In genomic region chr1:22201023-22201422, GRCh38 we compare ENCODE assay signal across 27 cellular contexts. TPM values are rescaled to one million over a fixed set of nuclear protein-coding genes. Genes with fewer than 3 reads are reported as not detected.
"Had no signal": no experiment of that assay in that cellular context is flagged by ENCODE, and none has a peak within 500 bp of the region (broad histone marks: within the 10 kb centered on the region; RNA-seq: fewer than 3 reads in every experiment).

No MANE protein-coding gene starts in this region.

- H3K27me3 ChIP-seq: stomach, testis, thyroid gland, tibial nerve, upper lobe of left lung, upper lobe of right lung, uterus, vagina had no signal

- H3K4me3 ChIP-seq: stomach, suprapubic skin, testis, thoracic aorta, thyroid gland, tibial artery, tibial nerve, transverse colon, upper lobe of left lung, upper lobe of right lung, uterus, vagina had no signal

- DNase-seq: stimulated activated CD4-positive, alpha-beta T cell treated with anti-CD3 and anti-CD28 coated beads, Interleukin-2, amount 100 ng/mL, for 48 hours; stimulated activated CD4-positive, alpha-beta T cell treated with anti-CD3 and anti-CD28 coated beads, Interleukin-4, amount 100 ng/mL, for 1 hour; stimulated activated CD4-positive, alpha-beta T cell treated with anti-CD3 and anti-CD28 coated beads, Interleukin-4, amount 100 ng/mL, for 24 hours; stimulated activated CD4-positive, alpha-beta T cell treated with anti-CD3 and anti-CD28 coated beads, Interleukin-4, amount 100 ng/mL, for 4 hours; stimulated activated CD8-positive, alpha-beta memory T cell treated with anti-CD3 and anti-CD28 coated beads, Interleukin-4, amount 100 ng/mL, for 48 hours; stimulated activated naive B cell treated with anti-CD40 and anti-IgM and Interleukin-4, amounts not matched to agents 10 μg/mL and 1 μg/mL and 100 μg/mL, for 72 hours; stimulated activated naive CD4-positive, alpha-beta T cell; stimulated activated naive CD4-positive, alpha-beta T cell treated with Interleukin-2 at 50 U/mL for 16 hours; stimulated activated naive CD8-positive, alpha-beta T cell treated with anti-CD3 and anti-CD28 coated beads, Interleukin-15, amount 100 ng/mL, for 72 hours; stimulated activated naive CD8-positive, alpha-beta T cell treated with anti-CD3 and anti-CD28 coated beads, Interleukin-15, Interleukin-2, amounts not matched to agents 100 U/mL and 50 U/mL, for 24 hours; stomach; substantia nigra; testis; thyroid gland; tibial artery; transverse colon; trophoblast cell; upper lobe of left lung; upper lobe of right lung; uterus had no signal

- H3K27ac ChIP-seq: stomach, suprapubic skin, testis, thoracic aorta, thyroid gland, tibial artery, tibial nerve, transverse colon, upper lobe of left lung, upper lobe of right lung, uterus, vagina had no signal

- FAIRE-seq: urothelium cell line had no signal

- H3K36me3 ChIP-seq: stomach, suprapubic skin, thoracic aorta, thyroid gland, tibial artery, tibial nerve, transverse colon, upper lobe of left lung, upper lobe of right lung, uterus, vagina had no signal

- H3K4me1 ChIP-seq: transverse colon, uterus, vagina had no signal

- ATAC-seq: stimulated activated effector memory CD8-positive, alpha-beta T cell treated with anti-CD3 and anti-CD28 coated beads, Interleukin-12 subunit alpha, Interleukin-12 subunit beta, amount 100 ng/mL, for 72 hours; stimulated activated memory B cell treated with anti-CD40 and anti-IgM and Interleukin-4, amounts not matched to agents 10 μg/mL and 1 μg/mL and 100 μg/mL, for 72 hours; stimulated activated naive B cell treated with anti-CD40 and anti-IgM and Interleukin-4, amounts not matched to agents 10 μg/mL and 1 μg/mL and 100 μg/mL, for 72 hours; stimulated activated naive CD8-positive, alpha-beta T cell treated with anti-CD3 and anti-CD28 coated beads, Interleukin-15, amount 100 ng/mL, for 72 hours; stimulated activated naive CD8-positive, alpha-beta T cell treated with anti-CD3 and anti-CD28 coated beads, Interleukin-15, Interleukin-2, amounts not matched to agents 100 U/mL and 50 U/mL, for 24 hours; upper lobe of right lung had no signal

- H3K9me3 ChIP-seq: stomach, suprapubic skin, testis, thoracic aorta, thyroid gland, tibial artery, transverse colon, upper lobe of left lung, upper lobe of right lung, uterus, vagina had no signal

RNA-seq across cellular contexts. Expression of gene WNT4, which starts 58.1 kb away (rescaled TPM):
- total RNA-seq: thoracic aorta had no signal
